In the genomic region with DNA sequence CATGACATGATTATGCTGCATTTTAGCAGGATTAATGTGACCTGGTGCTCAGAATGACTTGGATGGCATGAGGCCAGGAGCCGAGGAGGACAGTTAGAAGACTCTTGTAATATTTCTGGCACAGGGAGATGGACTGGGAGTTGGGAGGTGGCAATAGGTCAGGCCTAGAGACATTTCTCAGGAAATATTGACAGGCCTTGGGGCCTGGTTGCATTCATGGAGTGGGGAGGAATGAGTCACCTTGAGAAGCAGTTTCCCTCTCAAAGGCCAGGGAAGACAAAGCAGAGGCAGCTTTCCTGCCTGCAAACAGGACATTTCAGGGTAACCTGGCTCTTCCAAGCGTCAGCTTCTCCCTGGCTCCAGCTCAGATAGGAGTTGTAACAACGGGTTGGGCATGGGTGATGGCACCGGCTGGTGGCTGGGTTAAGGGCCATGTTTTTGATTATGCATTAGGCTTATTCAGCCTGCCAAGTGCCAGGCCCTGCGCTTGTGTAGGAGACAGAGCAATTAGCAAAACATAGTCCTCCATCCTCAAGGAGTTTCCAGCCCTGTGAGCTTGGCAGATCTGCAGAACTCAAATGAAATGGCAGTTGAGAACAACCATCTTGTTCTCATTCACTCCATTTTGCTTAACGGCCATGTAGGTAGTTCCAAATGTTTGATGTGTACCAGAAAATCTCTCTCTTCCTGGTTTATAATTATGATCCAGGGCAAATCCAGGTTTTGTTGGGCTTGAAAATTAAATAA, we compare ENCODE assay signal across 10 cellular contexts. TPM values are rescaled to one million over a fixed set of nuclear protein-coding genes. Genes with fewer than 3 reads are reported as not detected.
DNase-seq lines count a peak whose midpoint lies in the region; ATAC-seq and TF ChIP-seq lines count a peak whose summit lies in the region.
"Had no signal": no experiment of that assay in that cellular context is flagged by ENCODE, and none has a peak within 500 bp of the region (broad histone marks: within the 10 kb centered on the region; RNA-seq: fewer than 3 reads in every experiment).

No MANE protein-coding gene starts in this region.

- no peaks in the 10 kb centered on the region for H3K27me3 Mint-ChIP-seq in activated naive CD4-positive, alpha-beta T cell treated with anti-CD3 and anti-CD28 coated beads for 36 hours (ENCODE audit: low read depth)
- H3K27me3 Mint-ChIP-seq in WTC11 (ENCODE audit: low read depth): no peaks in the 10 kb centered on the region

- POLR2A ChIA-PET in WTC11 (lab: Charles Lee): interaction anchor here (1.0 kb wide), 1 partner anchor 14 kb away, joined by 3 read pairs; no protein-coding TSS in a partner anchor

- H3K4me1 Mint-ChIP-seq in activated naive CD4-positive, alpha-beta T cell treated with anti-CD3 and anti-CD28 coated beads for 36 hours (ENCODE audit: low read depth): peaks cover 32% of the 10 kb centered on the region
- H3K4me1 Mint-ChIP-seq in WTC11: peaks cover 70% of the 10 kb centered on the region

- H3K9me3 ChIP-seq in tibial nerve: no peaks in the 10 kb centered on the region
- H3K9me3 ChIP-seq: BLaER1 treated with 17β-estradiol and CSF1 and Interleukin-3, amounts not matched to agents 10 nM and 100 nM had no signal

- TF ChIP-seq POLR2A in tibial nerve (IDR thresholded peaks at IDR 0.05): no peak

- H3K4me1 ChIP-seq in foreskin keratinocyte: peaks cover 4% of the 10 kb centered on the region
- H3K4me1 ChIP-seq in tibial nerve: peaks cover 0 to 44% (median 17%) of the 10 kb centered on the region in 4 donors

- no peaks in the 10 kb centered on the region for H3K9me3 Mint-ChIP-seq in activated naive CD4-positive, alpha-beta T cell treated with anti-CD3 and anti-CD28 coated beads, Interleukin-2, amount 50 U/mL, for 72 hours
- H3K9me3 Mint-ChIP-seq in activated naive CD4-positive, alpha-beta T cell treated with anti-CD3 and anti-CD28 coated beads for 36 hours: no peaks in the 10 kb centered on the region
- no peaks in the 10 kb centered on the region for H3K9me3 Mint-ChIP-seq in WTC11

- no peak overlapping the region for H3K4me3 ChIP-seq in tibial nerve

- intact Hi-C loops in activated naive CD4-positive, alpha-beta T cell treated with anti-CD3 and anti-CD28 coated beads for 36 hours (cut with micrococcal nuclease): loop anchor here (5.0 kb wide), 2 partner anchors 41 to 76 kb away; no protein-coding TSS in a partner anchor

- TF ChIP-seq CTCF in WTC11 (IDR thresholded peaks at IDR 0.05) (no peak), foreskin keratinocyte (conservative IDR thresholded peaks at IDR 0.05) (no peak), tibial nerve (IDR thresholded peaks at IDR 0.05) (no peak)

- peak overlapping the region; percentile 13 to 57 for H3K27ac Mint-ChIP-seq in activated naive CD4-positive, alpha-beta T cell treated with anti-CD3 and anti-CD28 coated beads, Interleukin-2, amount 50 U/mL, for 72 hours
- H3K27ac Mint-ChIP-seq in activated naive CD4-positive, alpha-beta T cell treated with anti-CD3 and anti-CD28 coated beads for 36 hours: no peak overlapping the region
- peak overlapping the region; percentile 6 for H3K27ac Mint-ChIP-seq in WTC11

- H3K4me3 Mint-ChIP-seq in activated naive CD4-positive, alpha-beta T cell treated with anti-CD3 and anti-CD28 coated beads for 36 hours: no peak overlapping the region
- no peak overlapping the region; the same call in 1 of the 2 replicates for H3K4me3 Mint-ChIP-seq in WTC11

- ATAC-seq in activated naive CD4-positive, alpha-beta T cell treated with anti-CD3 and anti-CD28 coated beads, Interleukin-2, amount 50 U/mL, for 72 hours: no peak
- no peak for ATAC-seq in WTC11
- peak; percentile 27 for ATAC-seq in foreskin keratinocyte

- H3K27me3 ChIP-seq in foreskin keratinocyte: no peaks in the 10 kb centered on the region
- no peaks in the 10 kb centered on the region for H3K27me3 ChIP-seq in tibial nerve
- H3K27me3 ChIP-seq: BLaER1 treated with 17β-estradiol and CSF1 and Interleukin-3, amounts not matched to agents 10 nM and 100 nM had no signal

- CTCF ChIA-PET in activated naive CD4-positive, alpha-beta T cell treated with anti-CD3 and anti-CD28 coated beads for 36 hours (lab: Charles Lee): no interaction called here
- CTCF ChIA-PET in WTC11 (lab: Charles Lee): interaction anchor here (0.5 to 2.4 kb wide), 8 partner anchors 13 to 471 kb away, joined by 3 to 7 read pairs (median 6); no protein-coding TSS in a partner anchor

- WGBS in tibial nerve, 2 donors: 62 to 71% methylated on average over 6 of the region's 6 CpGs

- no peak for DNase-seq in activated naive CD4-positive, alpha-beta T cell treated with anti-CD3 and anti-CD28 coated beads, Interleukin-2, amount 50 U/mL, for 72 hours (ENCODE audit: low spot score in 2 of 2)
- DNase-seq in activated naive CD4-positive, alpha-beta T cell treated with anti-CD3 and anti-CD28 coated beads for 36 hours: no peak
- no peak for DNase-seq in WTC11 (ENCODE audit: low spot score)
- peak in 1 of 2 donors; percentile 45 for DNase-seq in foreskin keratinocyte
- DNase-seq in tibial nerve (ENCODE audit: low spot score in 2 of 2): peak; percentile 45 to 73
- no peak for DNase-seq in middle frontal gyrus (ENCODE audit: extremely low spot score, low spot score)
- DNase-seq in iPS-NIHi11 (ENCODE audit: low spot score): no peak
- no peak for DNase-seq in NCI-H510A treated with DMSO at 0.1 percent for 48 hours (lab: John Stamatoyannopoulos, UW)
- DNase-seq: NCI-H1105 treated with DMSO at 0.1 percent for 48 hours had no signal

- peak in 1 of 2 donors; percentile 40 for TF ChIP-seq EP300 in tibial nerve (IDR thresholded peaks at IDR 0.05)

- H3K36me3 Mint-ChIP-seq in activated naive CD4-positive, alpha-beta T cell treated with anti-CD3 and anti-CD28 coated beads, Interleukin-2, amount 50 U/mL, for 72 hours: peaks cover 20 to 22% of the 10 kb centered on the region in 2 donors
- H3K36me3 Mint-ChIP-seq in activated naive CD4-positive, alpha-beta T cell treated with anti-CD3 and anti-CD28 coated beads for 36 hours (ENCODE audit: low read depth): peaks cover 13% of the 10 kb centered on the region
- H3K36me3 Mint-ChIP-seq in WTC11: 0 out of 2 replicates have a peak, but pooled peaks cover 2% of the 10 kb centered on the region

- H3K27ac ChIP-seq in foreskin keratinocyte (no peak overlapping the region), tibial nerve (peak overlapping the region in 2 of 4 donors; percentile 90 to 92)

- H3K36me3 ChIP-seq in tibial nerve: no peaks in the 10 kb centered on the region

TF ChIP-seq in WTC11, 78 proteins besides CTCF, POLR2A, EP300 and RAD21 (continues in another document):
- TF ChIP-seq GABPB1 (CRISPR knock-in tag; IDR thresholded peaks at IDR 0.05): no peak
- no peak for TF ChIP-seq PRRX2 (CRISPR knock-in tag; IDR thresholded peaks at IDR 0.05)
- no peak for TF ChIP-seq NFYB (CRISPR knock-in tag; conservative IDR thresholded peaks at IDR 0.05; ENCODE audit: low read depth)
- TF ChIP-seq ZNF121 (CRISPR knock-in tag; IDR thresholded peaks at IDR 0.05): no peak
- no peak for TF ChIP-seq RELA (CRISPR knock-in tag; IDR thresholded peaks at IDR 0.05; ENCODE audit: borderline replicate concordance)
- TF ChIP-seq, protein P1, sequence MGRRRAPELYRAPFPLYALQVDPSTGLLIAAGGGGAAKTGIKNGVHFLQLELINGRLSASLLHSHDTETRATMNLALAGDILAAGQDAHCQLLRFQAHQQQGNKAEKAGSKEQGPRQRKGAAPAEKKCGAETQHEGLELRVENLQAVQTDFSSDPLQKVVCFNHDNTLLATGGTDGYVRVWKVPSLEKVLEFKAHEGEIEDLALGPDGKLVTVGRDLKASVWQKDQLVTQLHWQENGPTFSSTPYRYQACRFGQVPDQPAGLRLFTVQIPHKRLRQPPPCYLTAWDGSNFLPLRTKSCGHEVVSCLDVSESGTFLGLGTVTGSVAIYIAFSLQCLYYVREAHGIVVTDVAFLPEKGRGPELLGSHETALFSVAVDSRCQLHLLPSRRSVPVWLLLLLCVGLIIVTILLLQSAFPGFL (CRISPR knock-in tag; IDR thresholded peaks at IDR 0.05; ENCODE audit: borderline replicate concordance): no peak
- no peak for TF ChIP-seq ELF4 (CRISPR knock-in tag; IDR thresholded peaks at IDR 0.05; ENCODE audit: low read depth)
- TF ChIP-seq TCF7 (CRISPR knock-in tag; IDR thresholded peaks at IDR 0.05; ENCODE audit: low read depth): no peak
- no peak for TF ChIP-seq ESRRA (CRISPR knock-in tag; IDR thresholded peaks at IDR 0.05; ENCODE audit: borderline replicate concordance)
- TF ChIP-seq ZNF219 (CRISPR knock-in tag; IDR thresholded peaks at IDR 0.05; ENCODE audit: borderline replicate concordance): no peak
- TF ChIP-seq FOXK1 (CRISPR knock-in tag; IDR thresholded peaks at IDR 0.05): no peak
- no peak for TF ChIP-seq E2F4 (CRISPR knock-in tag; IDR thresholded peaks at IDR 0.05; ENCODE audit: borderline replicate concordance, low read depth)
- no peak for TF ChIP-seq IRF2 (CRISPR knock-in tag; IDR thresholded peaks at IDR 0.05; ENCODE audit: borderline replicate concordance, low read depth)
- TF ChIP-seq FOXP1 (CRISPR knock-in tag; IDR thresholded peaks at IDR 0.05; ENCODE audit: borderline replicate concordance): no peak

RNA-seq across cellular contexts. Expression of gene HK1, which starts 38.2 kb away (rescaled TPM):
- 100 to 1,000 TPM; 157 to 235 TPM for total RNA-seq in activated naive CD4-positive, alpha-beta T cell treated with anti-CD3 and anti-CD28 coated beads, Interleukin-2, amount 50 U/mL, for 72 hours
- total RNA-seq in activated naive CD4-positive, alpha-beta T cell treated with anti-CD3 and anti-CD28 coated beads for 36 hours: 100 to 1,000 TPM; 172 to 179 TPM
- total RNA-seq in WTC11 (2021): 218 to 220 TPM (median 219 TPM) in 3 replicates
- total RNA-seq in foreskin keratinocyte: 73.2 and 109 TPM in 2 replicates
- polyA plus RNA-seq in foreskin keratinocyte: 57.8 and 79.6 TPM in 2 replicates
- total RNA-seq in tibial nerve: 10 to 100 TPM; 27.3 to 54.0 (median 30.1) TPM

Comparison
In these comparisons a context has a peak if more than half of its experiments do, and no peak if none do; other contexts are left out.
1. DNase-seq: peak in tibial nerve (2 of 2); none in activated naive CD4-positive, alpha-beta T cell treated with anti-CD3 and anti-CD28 coated beads, Interleukin-2, amount 50 U/mL, for 72 hours (0 of 2), activated naive CD4-positive, alpha-beta T cell treated with anti-CD3 and anti-CD28 coated beads for 36 hours (single experiment), WTC11 (single experiment), middle frontal gyrus (single experiment), iPS-NIHi11 (single experiment) and NCI-H510A treated with DMSO at 0.1 percent for 48 hours (single experiment).